8 cellular contexts compared by ENCODE assay signal in genomic region chr19:11482384-11483050, GRCh38.
DNase-seq lines count a peak whose midpoint lies in the region; ATAC-seq and TF ChIP-seq lines count a peak whose summit lies in the region.

No MANE protein-coding gene starts in this region.

- peak; percentile 83 for ATAC-seq in SK-N-SH treated with all-trans-retinoic acid at 6 μM for 48 hours

- H3K9me3 ChIP-seq in parathyroid adenoma (ENCODE audit: control insufficient read depth, low read length) (no peaks in the 10 kb centered on the region), tibial artery (no peaks in the 10 kb centered on the region)

- no peaks in the 10 kb centered on the region for H3K27me3 ChIP-seq in parathyroid adenoma (ENCODE audit: control insufficient read depth, insufficient read depth, low read length)
- peaks cover 22 to 83% of the 10 kb centered on the region in 2 donors for H3K27me3 ChIP-seq in tibial artery

- no peaks in the 10 kb centered on the region for H3K79me2 ChIP-seq in parathyroid adenoma

- intact Hi-C loops in tibial artery (cut with DNase I; ENCODE audit: low total_unique reads): no loop called here

- H2AFZ ChIP-seq in parathyroid adenoma: peak overlapping the region; percentile 40

- H3K4me3 ChIP-seq in parathyroid adenoma (ENCODE audit: low read depth, low read length) (peak overlapping the region; percentile 44), tibial artery (peak overlapping the region; percentile 16 to 44)

- peaks cover 3% of the 10 kb centered on the region for H3K4me1 ChIP-seq in parathyroid adenoma
- peaks cover 8 to 37% (median 36%) of the 10 kb centered on the region in 4 donors for H3K4me1 ChIP-seq in tibial artery

- peak; percentile 96 for TF ChIP-seq CTCF in parathyroid adenoma (IDR thresholded peaks at IDR 0.05)
- TF ChIP-seq CTCF in tibial artery (IDR thresholded peaks at IDR 0.05): peak; percentile 91 to 96

- peak overlapping the region; percentile 48 for H3K4me2 ChIP-seq in parathyroid adenoma (ENCODE audit: low read length)

- H3K27ac ChIP-seq in parathyroid adenoma (no peak overlapping the region), tibial artery (peak overlapping the region in 1 of 2 donors; percentile 10)

- peak; percentile 71 for DNase-seq in GF-D8 (lab: John Stamatoyannopoulos, UW)
- peak; percentile 96 for DNase-seq in HEK293T (ENCODE audit: extremely low spot score)
- peak; percentile 84 for DNase-seq in NCI-H1048 (lab: John Stamatoyannopoulos, UW)
- DNase-seq in activated naive CD4-positive, alpha-beta T cell treated with anti-CD3 and anti-CD28 coated beads, Interleukin-2, amount 50 U/mL, for 16 hours: peak; percentile 87
- DNase-seq in glomerular visceral epithelial cell (ENCODE audit: extremely low spot score): peak; percentile 79
- peak; percentile 78 to 89 for DNase-seq in tibial artery

- POLR2A ChIA-PET in HEK293T (lab: Yijun Ruan, JAX): interaction anchor here (0.7 to 1.7 kb wide), 5 partner anchors 18 to 189 kb away, joined by 3 to 12 read pairs (median 3); partner anchors contain the start of gene SWSAP1

- no peak overlapping the region for H3K9ac ChIP-seq in parathyroid adenoma

- no peaks in the 10 kb centered on the region for H3K36me3 ChIP-seq in parathyroid adenoma (ENCODE audit: control insufficient read depth, insufficient read depth, low read length)
- H3K36me3 ChIP-seq in tibial artery: peaks cover 18 to 43% (median 34%) of the 10 kb centered on the region in 3 donors

- CTCF ChIA-PET in HEK293T (lab: Yijun Ruan, JAX): interaction anchor here (0.5 to 3.0 kb wide), 18 partner anchors 11 to 402 kb away, joined by 3 to 14 read pairs (median 4); partner anchors contain the start of genes ELOF1 and PRKCSH

TF ChIP-seq in HEK293T, 16 proteins besides CTCF, POLR2A, EP300 and RAD21:
- TF ChIP-seq BHLHE40 (IDR thresholded peaks at IDR 0.05; ENCODE audit: borderline replicate concordance): no peak; the same call in 1 of the 2 replicates
- TF ChIP-seq FOXM1 (IDR thresholded peaks at IDR 0.05; ENCODE audit: borderline replicate concordance): peak; percentile 58; the same call in 1 of the 2 replicates
- no peak; the same call in 1 of the 2 replicates for TF ChIP-seq TARDBP (IDR thresholded peaks at IDR 0.05)
- TF ChIP-seq ARNT (IDR thresholded peaks at IDR 0.05): peak; percentile 79
- peak; percentile 55; the same call in 1 of the 2 replicates for TF ChIP-seq CTBP1 (IDR thresholded peaks at IDR 0.05; ENCODE audit: borderline replicate concordance)
- no peak for TF ChIP-seq ELF4 (IDR thresholded peaks at IDR 0.05)
- no peak for TF ChIP-seq SP1 (IDR thresholded peaks at IDR 0.05)
- no peak for TF ChIP-seq NFRKB (IDR thresholded peaks at IDR 0.05)
- TF ChIP-seq HDGF (IDR thresholded peaks at IDR 0.05; ENCODE audit: borderline replicate concordance): no peak
- TF ChIP-seq SUZ12 (IDR thresholded peaks at IDR 0.05): no peak
- TF ChIP-seq FOXK2 (IDR thresholded peaks at IDR 0.05): no peak
- no peak for TF ChIP-seq ZNF384 (IDR thresholded peaks at IDR 0.05)
- peak; percentile 96 for TF ChIP-seq L3MBTL2 (conservative IDR thresholded peaks at IDR 0.05)
- peak; percentile 85; the same call in 1 of the 2 replicates for TF ChIP-seq LEF1 (IDR thresholded peaks at IDR 0.05; ENCODE audit: borderline replicate concordance)
- TF ChIP-seq PKNOX1 (IDR thresholded peaks at IDR 0.05): no peak

TF ChIP-seq in SK-N-SH treated with all-trans-retinoic acid at 6 μM for 48 hours, 23 proteins besides CTCF, POLR2A, EP300 and RAD21:
- TF ChIP-seq ARNTL (CRISPR knock-in tag; IDR thresholded peaks at IDR 0.05; ENCODE audit: borderline replicate concordance, low read depth) (peak; percentile 98), GLIS3 (CRISPR knock-in tag; IDR thresholded peaks at IDR 0.05) (peak; percentile 69; the same call in 1 of the 2 replicates), RARB (CRISPR knock-in tag; IDR thresholded peaks at IDR 0.05) (no peak), TSHZ2 (CRISPR knock-in tag; IDR thresholded peaks at IDR 0.05) (0 out of 2 replicates have a peak, but pooled peaks have one; percentile 42), ZFP30 (CRISPR knock-in tag; IDR thresholded peaks at IDR 0.05) (no peak), ZNF70 (CRISPR knock-in tag; IDR thresholded peaks at IDR 0.05) (peak; percentile 79), ISL1 (CRISPR knock-in tag; IDR thresholded peaks at IDR 0.05) (peak; percentile 17; the same call in 1 of the 2 replicates), ZFP3 (CRISPR knock-in tag; IDR thresholded peaks at IDR 0.05) (peak; percentile 74; the same call in 1 of the 2 replicates), PATZ1 (CRISPR knock-in tag; IDR thresholded peaks at IDR 0.05; ENCODE audit: borderline replicate concordance) (no peak; the same call in 1 of the 2 replicates)
